ENCODE assay signal across 12 cellular contexts in the genomic region with DNA sequence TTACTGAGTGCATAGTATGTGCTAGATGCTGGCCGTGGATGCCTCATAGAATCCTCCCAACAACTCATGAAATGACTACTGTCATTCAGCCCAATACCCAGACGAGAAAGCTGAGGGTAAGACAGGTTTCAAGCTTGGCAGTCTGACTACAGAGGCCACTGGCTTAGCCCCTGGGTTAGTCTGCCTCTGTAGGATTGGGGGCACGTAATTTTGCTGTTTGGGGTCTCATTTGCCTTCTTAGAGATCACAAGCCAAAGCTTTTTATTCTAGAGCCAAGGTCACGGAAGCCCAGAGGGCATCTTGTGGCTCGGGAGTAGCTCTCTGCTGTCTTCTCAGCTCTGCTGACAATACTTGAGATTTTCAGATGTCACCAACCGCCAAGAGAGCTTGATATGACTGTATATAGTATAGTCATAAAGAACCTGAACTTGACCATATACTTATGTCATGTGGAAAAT. TPM values are rescaled to one million over a fixed set of nuclear protein-coding genes. Genes with fewer than 3 reads are reported as not detected.
DNase-seq lines count a peak whose midpoint lies in the region; ATAC-seq and TF ChIP-seq lines count a peak whose summit lies in the region.
"Had no signal": no experiment of that assay in that cellular context is flagged by ENCODE, and none has a peak within 500 bp of the region (broad histone marks: within the 10 kb centered on the region; RNA-seq: fewer than 3 reads in every experiment).

No MANE protein-coding gene starts in this region.

- no peak overlapping the region for H3K4me3 ChIP-seq in lower leg skin (ENCODE audit: low read depth, poor library complexity, severe bottlenecking)
- H3K4me3 ChIP-seq: A549 had no signal

- H3K4me1 Mint-ChIP-seq in activated T-helper 2 cell treated with anti-CD3 and anti-CD28 coated beads, Interferon-gamma antibody, Interleukin-2, Interleukin-4, amounts not matched to agents 10 μg/mL and 5 μg/mL and 100 μg/mL, durations not matched to agents 14 hours and 24 hours and 36 hours (ENCODE audit: low read depth), result peaks cover 51% of the 10 kb centered on the region
- peaks cover 7 to 26% of the 10 kb centered on the region in 2 donors for H3K4me1 Mint-ChIP-seq in stimulated activated naive B cell treated with anti-CD40 and anti-IgM and Interleukin-4, amounts not matched to agents 10 μg/mL and 1 μg/mL and 100 μg/mL, for 72 hours
- peaks cover 4% of the 10 kb centered on the region for H3K4me1 Mint-ChIP-seq in endothelial cell (ENCODE audit: unreplicated experiment)

- no peak for TF ChIP-seq CTCF in lower leg skin (IDR thresholded peaks at IDR 0.05)
- TF ChIP-seq CTCF in endothelial cell (IDR thresholded peaks at IDR 0.05; ENCODE audit: unreplicated experiment), result no peak

- intact Hi-C loops in activated T-helper 2 cell treated with anti-CD3 and anti-CD28 coated beads, Interferon-gamma antibody, Interleukin-2, Interleukin-4, amounts not matched to agents 10 μg/mL and 5 μg/mL and 100 μg/mL, durations not matched to agents 14 hours and 24 hours and 36 hours (cut with micrococcal nuclease), result loop anchor here (1.0 to 5.0 kb wide), 11 partner anchors 16 to 507 kb away; partner anchors contain the start of gene CXCR6
- intact Hi-C loops in lower leg skin (cut with DNase I; ENCODE audit: low total_unique reads), result loop anchor here (10.0 kb wide), 1 partner anchor 435 kb away; no protein-coding TSS in a partner anchor

- TF ChIP-seq POLR2A in lower leg skin (IDR thresholded peaks at IDR 0.05), result no peak

- H3K27ac Mint-ChIP-seq in activated T-helper 2 cell treated with anti-CD3 and anti-CD28 coated beads, Interferon-gamma antibody, Interleukin-2, Interleukin-4, amounts not matched to agents 10 μg/mL and 5 μg/mL and 100 μg/mL, durations not matched to agents 14 hours and 24 hours and 36 hours, result peak overlapping the region; percentile 92
- no peak overlapping the region for H3K27ac Mint-ChIP-seq in stimulated activated naive B cell treated with anti-CD40 and anti-IgM and Interleukin-4, amounts not matched to agents 10 μg/mL and 1 μg/mL and 100 μg/mL, for 72 hours
- no peak overlapping the region for H3K27ac Mint-ChIP-seq in endothelial cell (ENCODE audit: unreplicated experiment)

- peak overlapping the region; percentile 38 for H3K4me3 Mint-ChIP-seq in activated T-helper 2 cell treated with anti-CD3 and anti-CD28 coated beads, Interferon-gamma antibody, Interleukin-2, Interleukin-4, amounts not matched to agents 10 μg/mL and 5 μg/mL and 100 μg/mL, durations not matched to agents 14 hours and 24 hours and 36 hours (ENCODE audit: low read depth)
- H3K4me3 Mint-ChIP-seq in stimulated activated naive B cell treated with anti-CD40 and anti-IgM and Interleukin-4, amounts not matched to agents 10 μg/mL and 1 μg/mL and 100 μg/mL, for 72 hours, result no peak overlapping the region
- no peak overlapping the region for H3K4me3 Mint-ChIP-seq in endothelial cell (ENCODE audit: unreplicated experiment)

- peaks cover 57% of the 10 kb centered on the region for H3K27me3 Mint-ChIP-seq in activated T-helper 2 cell treated with anti-CD3 and anti-CD28 coated beads, Interferon-gamma antibody, Interleukin-2, Interleukin-4, amounts not matched to agents 10 μg/mL and 5 μg/mL and 100 μg/mL, durations not matched to agents 14 hours and 24 hours and 36 hours (ENCODE audit: low read depth)
- H3K27me3 Mint-ChIP-seq in stimulated activated naive B cell treated with anti-CD40 and anti-IgM and Interleukin-4, amounts not matched to agents 10 μg/mL and 1 μg/mL and 100 μg/mL, for 72 hours, result peaks cover 11 to 13% of the 10 kb centered on the region in 2 donors
- no peaks in the 10 kb centered on the region for H3K27me3 Mint-ChIP-seq in endothelial cell (ENCODE audit: unreplicated experiment)

- 60 to 69% methylated on average over 6 of the region's 6 CpGs for WGBS in lower leg skin, 2 donors

- no peaks in the 10 kb centered on the region for H3K9me3 Mint-ChIP-seq in activated T-helper 2 cell treated with anti-CD3 and anti-CD28 coated beads, Interferon-gamma antibody, Interleukin-2, Interleukin-4, amounts not matched to agents 10 μg/mL and 5 μg/mL and 100 μg/mL, durations not matched to agents 14 hours and 24 hours and 36 hours
- no peaks in the 10 kb centered on the region for H3K9me3 Mint-ChIP-seq in stimulated activated naive B cell treated with anti-CD40 and anti-IgM and Interleukin-4, amounts not matched to agents 10 μg/mL and 1 μg/mL and 100 μg/mL, for 72 hours
- no peaks in the 10 kb centered on the region for H3K9me3 Mint-ChIP-seq in endothelial cell (ENCODE audit: unreplicated experiment)

- DNase-seq in activated CD4-positive, alpha-beta T cell treated with anti-CD3 and anti-CD28 coated beads for 48 hours, result peak; percentile 65
- DNase-seq in activated CD4-positive, alpha-beta T cell treated with anti-CD3 and anti-CD28 coated beads for 1 hour, result no peak
- peak; percentile 48 for DNase-seq in activated T-helper 2 cell treated with anti-CD3 and anti-CD28 coated beads, Interferon-gamma antibody, Interleukin-2, Interleukin-4, amounts not matched to agents 10 μg/mL and 5 μg/mL and 100 μg/mL, durations not matched to agents 14 hours and 24 hours and 36 hours (ENCODE audit: low spot score)
- no peak for DNase-seq in stimulated activated naive B cell treated with anti-CD40 and anti-IgM and Interleukin-4, amounts not matched to agents 10 μg/mL and 1 μg/mL and 100 μg/mL, for 72 hours
- no peak for DNase-seq in lower leg skin (ENCODE audit: low spot score in 2 of 2)
- no peak for DNase-seq in iPS-NIHi7 (ENCODE audit: extremely low spot score)
- no peak for DNase-seq in endothelial cell (ENCODE audit: low spot score)
- DNase-seq: foreskin melanocyte, NCI-H1694 treated with DMSO at 0.1 percent for 48 hours had no signal

- H3K36me3 Mint-ChIP-seq in activated T-helper 2 cell treated with anti-CD3 and anti-CD28 coated beads, Interferon-gamma antibody, Interleukin-2, Interleukin-4, amounts not matched to agents 10 μg/mL and 5 μg/mL and 100 μg/mL, durations not matched to agents 14 hours and 24 hours and 36 hours (ENCODE audit: low read depth), result no peaks in the 10 kb centered on the region
- H3K36me3 Mint-ChIP-seq in stimulated activated naive B cell treated with anti-CD40 and anti-IgM and Interleukin-4, amounts not matched to agents 10 μg/mL and 1 μg/mL and 100 μg/mL, for 72 hours, result no peaks in the 10 kb centered on the region
- H3K36me3 Mint-ChIP-seq in endothelial cell (ENCODE audit: low read depth, unreplicated experiment), result no peaks in the 10 kb centered on the region

- peak; percentile 48 for ATAC-seq in HG03039 (IDR thresholded peaks at IDR 0.05; ENCODE audit: unreplicated experiment)
- peak; percentile 60 to 73 for ATAC-seq in stimulated activated naive B cell treated with anti-CD40 and anti-IgM and Interleukin-4, amounts not matched to agents 10 μg/mL and 1 μg/mL and 100 μg/mL, for 72 hours (replicated peaks)
- ATAC-seq: A549, SK-N-SH treated with all-trans-retinoic acid at 6 μM for 48 hours had no signal

RNA-seq across cellular contexts. Expression of gene CCR5, which starts 1.0 kb away (rescaled TPM):
- 0.30 and 0.46 TPM in 2 replicates for total RNA-seq in activated T-helper 2 cell treated with anti-CD3 and anti-CD28 coated beads, Interferon-gamma antibody, Interleukin-2, Interleukin-4, amounts not matched to agents 10 μg/mL and 5 μg/mL and 100 μg/mL, durations not matched to agents 14 hours and 24 hours and 36 hours
- under 1 TPM in 3 of 4 donors, not detected in 1; 0.16 to 0.55 (median 0.20) TPM for total RNA-seq in lower leg skin
- total RNA-seq in endothelial cell (ENCODE audit: unreplicated experiment), result not detected

RNA-seq across cellular contexts. Expression of gene CCR2, which starts 15.8 kb away (rescaled TPM):
- total RNA-seq in activated T-helper 2 cell treated with anti-CD3 and anti-CD28 coated beads, Interferon-gamma antibody, Interleukin-2, Interleukin-4, amounts not matched to agents 10 μg/mL and 5 μg/mL and 100 μg/mL, durations not matched to agents 14 hours and 24 hours and 36 hours, result 1.1 TPM in 2 replicates
- total RNA-seq in lower leg skin (1 to 10 TPM in 2 of 4 donors, under 1 TPM in 1, not detected in 1; 0.89 to 1.8 (median 1.3) TPM), endothelial cell (ENCODE audit: unreplicated experiment) (not detected)

RNA-seq across cellular contexts. Expression of gene CCRL2, which starts 37.4 kb away (rescaled TPM):
- total RNA-seq in activated T-helper 2 cell treated with anti-CD3 and anti-CD28 coated beads, Interferon-gamma antibody, Interleukin-2, Interleukin-4, amounts not matched to agents 10 μg/mL and 5 μg/mL and 100 μg/mL, durations not matched to agents 14 hours and 24 hours and 36 hours, result 1.2 and 1.6 TPM in 2 replicates
- total RNA-seq in lower leg skin (1 to 10 TPM in 2 of 4 donors, under 1 TPM in 2; 0.32 to 1.2 (median 0.78) TPM), endothelial cell (ENCODE audit: unreplicated experiment) (1.4 TPM)

Comparison
In these comparisons a context has a peak if more than half of its experiments do, and no peak if none do; other contexts are left out.
1. DNase-seq: peak in activated CD4-positive, alpha-beta T cell treated with anti-CD3 and anti-CD28 coated beads for 48 hours (single experiment) and activated T-helper 2 cell treated with anti-CD3 and anti-CD28 coated beads, Interferon-gamma antibody, Interleukin-2, Interleukin-4, amounts not matched to agents 10 μg/mL and 5 μg/mL and 100 μg/mL, durations not matched to agents 14 hours and 24 hours and 36 hours (single experiment); none in activated CD4-positive, alpha-beta T cell treated with anti-CD3 and anti-CD28 coated beads for 1 hour (single experiment), stimulated activated naive B cell treated with anti-CD40 and anti-IgM and Interleukin-4, amounts not matched to agents 10 μg/mL and 1 μg/mL and 100 μg/mL, for 72 hours (single experiment), lower leg skin (0 of 2), iPS-NIHi7 (single experiment) and endothelial cell (single experiment).